14 cellular contexts compared by ENCODE assay signal in the genomic region with DNA sequence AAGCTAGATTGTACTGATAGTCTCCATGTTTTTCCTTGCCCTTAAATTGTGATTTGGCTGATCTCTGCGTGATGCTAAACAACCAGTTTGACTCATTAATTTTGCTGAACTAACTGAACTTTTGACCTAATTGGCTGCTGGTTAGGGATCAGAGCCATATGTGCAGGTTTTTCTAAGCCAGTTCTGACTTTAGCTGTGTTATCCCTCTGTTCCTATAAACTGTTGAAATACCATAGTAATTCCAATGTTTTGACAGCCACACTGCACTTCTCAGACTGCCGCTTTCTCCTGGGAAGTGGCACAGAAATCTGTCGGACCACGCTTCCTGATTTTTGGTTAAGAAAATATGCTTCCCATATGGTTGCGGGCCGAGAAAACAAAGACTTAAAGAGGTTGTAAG. TPM values are rescaled to one million over a fixed set of nuclear protein-coding genes. Genes with fewer than 3 reads are reported as not detected.
DNase-seq lines count a peak whose midpoint lies in the region; TF ChIP-seq lines count a peak whose summit lies in the region.
"Had no signal": no experiment of that assay in that cellular context is flagged by ENCODE, and none has a peak within 500 bp of the region (broad histone marks: within the 10 kb centered on the region; RNA-seq: fewer than 3 reads in every experiment).

No MANE protein-coding gene starts in this region.

- peak; percentile 79 for DNase-seq in DMS 273 (lab: John Stamatoyannopoulos, UW; ENCODE audit: unreplicated experiment)
- DNase-seq in NCI-H82 treated with DMSO at 0.1 percent for 48 hours (lab: John Stamatoyannopoulos, UW; ENCODE audit: unreplicated experiment): peak; percentile 54
- peak; percentile 73 for DNase-seq in fibroblast of gingiva (ENCODE audit: low read depth)
- DNase-seq in osteoblast (ENCODE audit: insufficient read length, low spot score, missing footprints): no peak
- DNase-seq in foreskin melanocyte: no peak
- DNase-seq in GM20000 (ENCODE audit: low spot score): no peak
- no peak for DNase-seq in A172 (ENCODE audit: low spot score)
- no peak for DNase-seq in erythroblast (lab: John Stamatoyannopoulos, UW)
- DNase-seq: cerebellar nuclear complex, NCI-H446 treated with DMSO at 0.1 percent for 48 hours, PC-9 had no signal

- TF ChIP-seq POLR2A in erythroblast (IDR thresholded peaks at IDR 0.05; ENCODE audit: low read length): no peak

- no peaks in the 10 kb centered on the region for H3K79me2 ChIP-seq in osteoblast (ENCODE audit: insufficient read depth, low read length)
- H3K79me2 ChIP-seq: parathyroid adenoma had no signal

- no peaks in the 10 kb centered on the region for H3K36me3 ChIP-seq in osteoblast (ENCODE audit: insufficient read depth, low read length)
- H3K36me3 ChIP-seq: suprapubic skin had no signal

- H3K9me3 ChIP-seq in osteoblast (ENCODE audit: low read depth, low read length): no peaks in the 10 kb centered on the region
- H3K9me3 ChIP-seq: suprapubic skin had no signal

- no peak overlapping the region for H3K27ac ChIP-seq in osteoblast (ENCODE audit: low read depth, low read length)
- H3K27ac ChIP-seq: BLaER1 treated with 17β-estradiol and CSF1 and Interleukin-3, amounts not matched to agents 10 nM and 100 nM; parathyroid adenoma; PC-9; suprapubic skin had no signal

- H3K4me1 ChIP-seq in osteoblast (ENCODE audit: insufficient read depth, low read length): peaks cover 14% of the 10 kb centered on the region
- H3K4me1 ChIP-seq: parathyroid adenoma had no signal

- TF ChIP-seq CTCF in osteoblast (IDR thresholded peaks at IDR 0.05; ENCODE audit: extremely low read depth, low read depth, low read length) (no peak), GM20000 (IDR thresholded peaks at IDR 0.05; ENCODE audit: extremely low read depth, missing control alignments) (no peak)

- peak overlapping the region; percentile 65 for H3K4me2 ChIP-seq in osteoblast (ENCODE audit: insufficient read depth, low read length)
- H3K4me2 ChIP-seq: PC-9 had no signal

- H3K27me3 ChIP-seq in osteoblast (ENCODE audit: insufficient read depth, low read length): no peaks in the 10 kb centered on the region
- H3K27me3 ChIP-seq: BLaER1 treated with 17β-estradiol and CSF1 and Interleukin-3, amounts not matched to agents 10 nM and 100 nM; suprapubic skin had no signal

- H2AFZ ChIP-seq in osteoblast (ENCODE audit: low read length): peak overlapping the region; percentile 45
- H2AFZ ChIP-seq: parathyroid adenoma, PC-9 had no signal

- H3K4me3 ChIP-seq in osteoblast (ENCODE audit: insufficient read depth, low read length): no peak overlapping the region
- H3K4me3 ChIP-seq: BLaER1 treated with 17β-estradiol and CSF1 and Interleukin-3, amounts not matched to agents 10 nM and 100 nM; PC-9; suprapubic skin had no signal

- H4K20me1 ChIP-seq in osteoblast (ENCODE audit: insufficient read depth, low read length): no peaks in the 10 kb centered on the region

RNA-seq across cellular contexts. Expression of a gene that starts 42.2 kb away (rescaled TPM):
- total RNA-seq in osteoblast: 0.59 and 0.72 TPM in 2 replicates
- 0.26 and 0.83 TPM in 2 replicates for total RNA-seq in A172 (2014; rRNA removed; shearing (Covaris generic))

Comparison
In these comparisons a context has a peak if more than half of its experiments do, and no peak if none do; other contexts are left out.
1. DNase-seq: peak in DMS 273 (single experiment), NCI-H82 treated with DMSO at 0.1 percent for 48 hours (single experiment) and fibroblast of gingiva (single experiment); none in osteoblast (single experiment), foreskin melanocyte (single experiment), GM20000 (single experiment), A172 (single experiment) and erythroblast (0 of 2).